ENCODE assay signal across 21 cellular contexts in the genomic region with DNA sequence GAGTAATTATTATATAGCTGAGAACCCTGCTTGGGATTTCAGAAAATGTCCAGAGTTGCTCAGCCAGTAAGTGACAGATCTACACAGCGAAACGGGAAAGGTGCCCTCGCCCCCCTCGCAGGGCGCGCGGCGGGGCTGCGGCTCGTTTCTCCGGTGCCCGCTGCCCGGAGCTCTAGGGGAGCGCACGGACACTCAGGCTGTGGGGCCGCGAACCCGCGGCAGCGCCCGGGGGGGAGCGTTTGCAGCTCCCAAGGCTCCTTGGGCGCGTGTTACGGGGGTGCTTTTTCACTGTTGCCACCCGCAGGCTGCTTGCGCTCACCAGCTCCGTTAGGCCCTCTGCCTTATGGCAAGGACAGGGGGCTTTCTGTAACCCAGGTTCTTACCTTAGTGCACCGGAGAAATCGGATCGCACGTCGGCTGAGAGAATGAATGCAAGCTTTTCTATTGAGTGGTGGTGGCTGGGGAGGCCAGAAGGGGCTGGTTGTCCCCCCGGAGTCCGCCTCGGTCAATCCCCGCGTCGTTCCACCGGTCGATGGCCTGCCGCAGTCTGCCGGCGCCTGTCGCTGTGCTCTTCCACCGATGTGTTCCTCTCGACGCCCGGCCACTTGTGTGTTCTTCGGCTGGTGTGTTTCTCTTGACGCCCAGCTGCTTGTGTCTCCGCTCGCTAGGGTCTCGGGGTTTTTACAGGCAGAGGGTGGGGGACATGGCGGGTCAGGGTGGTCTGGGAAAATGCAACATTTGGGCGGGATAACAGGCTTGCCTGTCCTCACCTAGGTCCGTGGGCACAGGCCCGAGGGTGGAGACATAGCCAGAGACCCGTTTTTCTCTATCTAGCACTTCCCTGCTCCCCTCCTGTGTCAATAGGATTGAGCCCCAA.
DNase-seq lines count a peak whose midpoint lies in the region; ATAC-seq, FAIRE-seq and TF ChIP-seq lines count a peak whose summit lies in the region.
"Had no signal": no experiment of that assay in that cellular context is flagged by ENCODE, and none has a peak within 500 bp of the region (broad histone marks: within the 10 kb centered on the region; RNA-seq: fewer than 3 reads in every experiment).

No MANE protein-coding gene starts in this region.

- no peak for TF ChIP-seq CTCF in Calu3 (IDR thresholded peaks at IDR 0.05; ENCODE audit: unreplicated experiment)
- no peak for TF ChIP-seq CTCF in chondrocyte (IDR thresholded peaks at IDR 0.05)
- TF ChIP-seq CTCF in kidney (IDR thresholded peaks at IDR 0.05; ENCODE audit: borderline replicate concordance, extremely low read depth, insufficient read depth) = no peak

- no peak overlapping the region for H3K4me3 Mint-ChIP-seq in Calu3 (ENCODE audit: low read depth, unreplicated experiment)
- H3K4me3 Mint-ChIP-seq in chondrocyte (ENCODE audit: unreplicated experiment) = no peak overlapping the region
- H3K4me3 Mint-ChIP-seq in CD8-positive, alpha-beta memory T cell = no peak overlapping the region
- H3K4me3 Mint-ChIP-seq: CD4-positive, alpha-beta memory T cell had no signal

- H3K27me3 ChIP-seq in Karpas-422 (ENCODE audit: low read length) (no peaks in the 10 kb centered on the region), aorta (ENCODE audit: control insufficient read depth in 1 of 2, insufficient read depth in 2 of 2, low read length in 1 of 2) (no peaks in the 10 kb centered on the region)
- no peaks in the 10 kb centered on the region for H3K27me3 ChIP-seq in CD8-positive, alpha-beta memory T cell (ENCODE audit: insufficient read depth, low read length, poor library complexity, severe bottlenecking)
- H3K27me3 ChIP-seq: BE2C; BLaER1 treated with 17β-estradiol and CSF1 and Interleukin-3, amounts not matched to agents 10 nM and 100 nM had no signal

- DNase-seq in Calu3 = no peak
- DNase-seq in Karpas-422 = no peak
- DNase-seq in chondrocyte (ENCODE audit: low spot score) = peak; percentile 83
- DNase-seq in aorta = no peak
- DNase-seq in CD8-positive, alpha-beta memory T cell = no peak
- no peak for DNase-seq in kidney
- DNase-seq in NCI-H345 treated with DMSO at 0.1 percent for 48 hours (lab: John Stamatoyannopoulos, UW; ENCODE audit: unreplicated experiment) = no peak
- DNase-seq: 8988T; ACHN; AML-193; BE2C; CD4-positive, alpha-beta memory T cell; DMS53; DMS79 treated with DMSO at 0.1 percent for 48 hours; GM23248; HCEC 1CT had no signal

- H3K79me2 ChIP-seq in Karpas-422 (ENCODE audit: low read length) = no peaks in the 10 kb centered on the region

- H4K20me1 ChIP-seq in Karpas-422 (ENCODE audit: insufficient read depth, low read depth, low read length) = no peaks in the 10 kb centered on the region
- H4K20me1 ChIP-seq: BLaER1 treated with 17β-estradiol and CSF1 and Interleukin-3, amounts not matched to agents 10 nM and 100 nM had no signal

- H3K9ac ChIP-seq in Karpas-422 (ENCODE audit: low read length) (no peak overlapping the region), kidney (ENCODE audit: low read length in 2 of 2) (no peak overlapping the region)
- H3K9ac ChIP-seq: BLaER1 treated with 17β-estradiol and CSF1 and Interleukin-3, amounts not matched to agents 10 nM and 100 nM; GM23248 had no signal

- H3K9me3 ChIP-seq in Karpas-422 (ENCODE audit: low read length) (no peaks in the 10 kb centered on the region), aorta (ENCODE audit: control insufficient read depth, low read length) (peaks cover 2% of the 10 kb centered on the region), kidney (ENCODE audit: control insufficient read depth in 1 of 2, low read length in 2 of 2) (no peaks in the 10 kb centered on the region)
- no peaks in the 10 kb centered on the region for H3K9me3 ChIP-seq in CD8-positive, alpha-beta memory T cell (ENCODE audit: low read length)
- H3K9me3 ChIP-seq: A549, BE2C had no signal

- H3K27ac ChIP-seq in Karpas-422 (ENCODE audit: low read length) (no peak overlapping the region), aorta (ENCODE audit: low read depth in 1 of 2, low read length in 2 of 2) (no peak overlapping the region), kidney (ENCODE audit: low read depth in 2 of 2, low read length in 2 of 2) (no peak overlapping the region)
- no peak overlapping the region for H3K27ac ChIP-seq in CD8-positive, alpha-beta memory T cell (ENCODE audit: low read depth, low read length)
- H3K27ac ChIP-seq: A549, GM23248 had no signal

- H3K4me3 ChIP-seq in Karpas-422 (ENCODE audit: low read length) (no peak overlapping the region), aorta (ENCODE audit: low read length in 2 of 2) (no peak overlapping the region), kidney (ENCODE audit: low read length in 2 of 2) (no peak overlapping the region)
- H3K4me3 ChIP-seq in CD8-positive, alpha-beta memory T cell (ENCODE audit: low read length) = no peak overlapping the region
- H3K4me3 ChIP-seq: A549; BLaER1 treated with 17β-estradiol and CSF1 and Interleukin-3, amounts not matched to agents 10 nM and 100 nM; GM23248 had no signal

- peak; percentile 11 for ATAC-seq in aorta (ENCODE audit: low FRiP score)
- ATAC-seq: A549 had no signal

- H3K36me3 Mint-ChIP-seq in Calu3 (ENCODE audit: insufficient read depth, unreplicated experiment) = no peaks in the 10 kb centered on the region
- no peaks in the 10 kb centered on the region for H3K36me3 Mint-ChIP-seq in chondrocyte (ENCODE audit: low read depth)
- no peaks in the 10 kb centered on the region for H3K36me3 Mint-ChIP-seq in CD8-positive, alpha-beta memory T cell
- H3K36me3 Mint-ChIP-seq: CD4-positive, alpha-beta memory T cell had no signal

- H3K9me2 ChIP-seq in Karpas-422 (replicated peaks; ENCODE audit: insufficient read depth, low read length) = no peaks in the 10 kb centered on the region

- no TSS peak for BruUV-seq in Calu3 (replicated peaks; lab: Mats Ljungman, UMichigan)

- H3K36me3 ChIP-seq in Karpas-422 (ENCODE audit: insufficient read depth, low read length) (no peaks in the 10 kb centered on the region), aorta (ENCODE audit: control insufficient read depth in 1 of 2, insufficient read depth in 2 of 2, low read length in 1 of 2) (no peaks in the 10 kb centered on the region), kidney (ENCODE audit: control insufficient read depth in 1 of 2, insufficient read depth in 2 of 2, low read length in 2 of 2) (no peaks in the 10 kb centered on the region)
- no peaks in the 10 kb centered on the region for H3K36me3 ChIP-seq in CD8-positive, alpha-beta memory T cell (ENCODE audit: insufficient read depth, low read length)
- H3K36me3 ChIP-seq: BE2C; BLaER1 treated with 17β-estradiol and CSF1 and Interleukin-3, amounts not matched to agents 10 nM and 100 nM had no signal

- H3K4me1 Mint-ChIP-seq in Calu3 (ENCODE audit: low read depth, unreplicated experiment) (peaks cover 26% of the 10 kb centered on the region), chondrocyte (ENCODE audit: low read depth) (no peaks in the 10 kb centered on the region)
- H3K4me1 Mint-ChIP-seq in CD8-positive, alpha-beta memory T cell = no peaks in the 10 kb centered on the region

- WGBS in aorta, 2 donors = 78 to 84% methylated on average over 58 to 59 of the region's 59 CpGs

- H3K27me3 Mint-ChIP-seq in Calu3 (ENCODE audit: unreplicated experiment) (no peaks in the 10 kb centered on the region), chondrocyte (ENCODE audit: low read depth) (no peaks in the 10 kb centered on the region)
- no peaks in the 10 kb centered on the region for H3K27me3 Mint-ChIP-seq in CD8-positive, alpha-beta memory T cell
- H3K27me3 Mint-ChIP-seq: CD4-positive, alpha-beta memory T cell had no signal

- FAIRE-seq in kidney (lab: Jason Lieb, UNC) = no peak
- FAIRE-seq: A549, G401.6, GM12892, GM19239 had no signal

- POLR2A ChIA-PET in CD8-positive, alpha-beta memory T cell (lab: Charles Lee) = no interaction called here

- 0 out of 2 replicates have a peak overlapping the region, but pooled peaks have one; percentile 69 for H2AFZ ChIP-seq in Karpas-422 (ENCODE audit: low read length)
- H2AFZ ChIP-seq: GM23248 had no signal

- H3K4me2 ChIP-seq in Karpas-422 (ENCODE audit: low read depth, low read length, poor library complexity, severe bottlenecking) = no peak overlapping the region
- H3K4me2 ChIP-seq: A549; BLaER1 treated with 17β-estradiol and CSF1 and Interleukin-3, amounts not matched to agents 10 nM and 100 nM had no signal

- H3K9me3 Mint-ChIP-seq in Calu3 (ENCODE audit: low read depth, unreplicated experiment) = no peaks in the 10 kb centered on the region
- H3K9me3 Mint-ChIP-seq in chondrocyte (ENCODE audit: low read depth) = peaks cover 10% of the 10 kb centered on the region
- H3K9me3 Mint-ChIP-seq in CD8-positive, alpha-beta memory T cell = peaks cover 9 to 30% (median 22%) of the 10 kb centered on the region in 5 donors

- CTCF ChIA-PET in Calu3 (lab: Charles Lee) = no interaction called here
- CTCF ChIA-PET in CD8-positive, alpha-beta memory T cell (lab: Charles Lee) = no interaction called here

- H3K27ac Mint-ChIP-seq in Calu3 (ENCODE audit: unreplicated experiment) (peak overlapping the region; percentile 14), chondrocyte (ENCODE audit: unreplicated experiment) (no peak overlapping the region)
- H3K27ac Mint-ChIP-seq in CD8-positive, alpha-beta memory T cell = no peak overlapping the region
- H3K27ac Mint-ChIP-seq: CD4-positive, alpha-beta memory T cell had no signal

- peaks cover 38% of the 10 kb centered on the region for H3K4me1 ChIP-seq in Karpas-422 (ENCODE audit: low read length)
- H3K4me1 ChIP-seq in aorta (ENCODE audit: control insufficient read depth in 1 of 2, insufficient read depth in 2 of 2, low read length in 2 of 2) = no peaks in the 10 kb centered on the region
- no peaks in the 10 kb centered on the region for H3K4me1 ChIP-seq in CD8-positive, alpha-beta memory T cell (ENCODE audit: insufficient read depth, low read length)
- no peaks in the 10 kb centered on the region for H3K4me1 ChIP-seq in kidney (ENCODE audit: control insufficient read depth in 1 of 2, insufficient read depth in 1 of 2, low read depth in 1 of 2, low read length in 2 of 2)
- H3K4me1 ChIP-seq: A549, BE2C had no signal

- intact Hi-C loops in Calu3 (cut with micrococcal nuclease; ENCODE audit: unreplicated experiment) = loop anchor here (5.0 to 10.0 kb wide), 4 partner anchors 72 to 479 kb away; no protein-coding TSS in a partner anchor
- intact Hi-C loops in aorta (cut with DNase I) = no loop called here
- intact Hi-C loops in kidney (cut with DNase I) = no loop called here
